In genomic region chr1:114150016-114150415, GRCh38 we compare ENCODE assay signal across 22 cellular contexts. TPM values are rescaled to one million over a fixed set of nuclear protein-coding genes. Genes with fewer than 3 reads are reported as not detected.
"Had no signal": no experiment of that assay in that cellular context is flagged by ENCODE, and none has a peak within 500 bp of the region (broad histone marks: within the 10 kb centered on the region; RNA-seq: fewer than 3 reads in every experiment).

No MANE protein-coding gene starts in this region.

- H3K4me3 ChIP-seq: adrenal gland, hepatocyte, right lobe of liver, transverse colon had no signal

- H3K36me3 ChIP-seq: adrenal gland, right lobe of liver, transverse colon had no signal

- H3K27ac ChIP-seq: adrenal gland, hepatocyte, parathyroid adenoma, right lobe of liver, transverse colon had no signal

- DNase-seq: activated naive CD4-positive, alpha-beta T cell; activated T-cell treated with anti-CD3 and anti-CD28 coated beads, Interleukin-2, amount 50 U/mL, for 24 hours; adrenal gland; cerebellar nuclear complex; cortex of kidney; effector CD4-positive, alpha-beta T cell; foreskin fibroblast; left cardiac atrium; mesenchymal stem cell; nucleus accumbens; right lobe of liver; small intestine; stimulated activated CD4-positive, alpha-beta T cell treated with anti-CD3 and anti-CD28 coated beads, Interleukin-2, amount 100 ng/mL, for 24 hours; stimulated activated naive CD8-positive, alpha-beta T cell treated with anti-CD3 and anti-CD28 coated beads, Interleukin-15, amount 100 ng/mL, for 72 hours; T-helper 1 cell; transverse colon had no signal

- H3K9ac ChIP-seq: parathyroid adenoma had no signal

- H3K4me1 ChIP-seq: parathyroid adenoma had no signal

- H3K9me3 ChIP-seq: adrenal gland, right lobe of liver, transverse colon had no signal

- ATAC-seq: left cardiac atrium; right lobe of liver; stimulated activated effector memory CD8-positive, alpha-beta T cell treated with anti-CD3 and anti-CD28 coated beads, Interleukin-12 subunit alpha, Interleukin-12 subunit beta, amount 100 ng/mL, for 72 hours; stimulated activated naive CD8-positive, alpha-beta T cell treated with anti-CD3 and anti-CD28 coated beads, Interleukin-15, amount 100 ng/mL, for 72 hours had no signal

RNA-seq across cellular contexts. Expression of gene SYT6, which starts 3.7 kb away (rescaled TPM):
- total RNA-seq: activated T-helper 2 cell treated with anti-CD3 and anti-CD28 coated beads, Interferon-gamma antibody, Interleukin-2, Interleukin-4, amounts not matched to agents 10 μg/mL and 5 μg/mL and 100 μg/mL, durations not matched to agents 14 hours and 24 hours and 36 hours; epithelial cell of proximal tubule; fibroblast of lung; left cardiac atrium; right lobe of liver had no signal
- polyA plus RNA-seq: fibroblast of lung had no signal
